In the genomic region with DNA sequence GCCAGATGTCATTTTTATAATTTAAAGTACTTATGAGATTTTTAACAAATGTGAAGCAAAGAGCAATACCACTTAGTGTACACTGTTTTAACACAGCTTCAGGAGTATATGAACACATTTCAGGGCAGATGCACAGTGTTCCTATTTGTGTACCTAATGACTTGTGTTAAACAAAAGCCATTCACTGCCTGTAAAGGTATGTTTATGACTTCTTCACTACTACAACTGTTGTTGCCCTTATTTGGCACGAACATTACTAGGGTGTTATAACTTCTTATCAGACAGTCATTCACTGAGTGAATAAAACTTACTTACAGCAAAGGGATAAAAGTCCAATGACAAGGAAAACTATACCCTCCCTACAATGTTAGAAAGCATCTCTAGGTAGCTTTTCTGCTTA, we compare ENCODE assay signal across 15 cellular contexts.
A peak's percentile ranks its signal among the peaks of the same experiment; 100 is the strongest.
DNase-seq lines count a peak whose midpoint lies in the region; ATAC-seq, FAIRE-seq and TF ChIP-seq lines count a peak whose summit lies in the region.
"Had no signal": no experiment of that assay in that cellular context is flagged by ENCODE, and none has a peak within 500 bp of the region (broad histone marks: within the 10 kb centered on the region; RNA-seq: fewer than 3 reads in every experiment).

No MANE protein-coding gene starts in this region.

- DNase-seq in HTR-8/SVneo (ENCODE audit: insufficient read length, low spot score) (no peak), glutamatergic neuron (no peak), pancreas (no peak), uterus (no peak)
- DNase-seq: Calu3; CD8-positive, alpha-beta T cell; DMS79 treated with DMSO at 0.1 percent for 48 hours; H9 had no signal

- H3K9me3 Mint-ChIP-seq in glutamatergic neuron (ENCODE audit: unreplicated experiment): peaks cover 9% of the 10 kb centered on the region
- H3K9me3 Mint-ChIP-seq: CD8-positive, alpha-beta T cell; H9 had no signal

- H3K27me3 ChIP-seq in pancreas (no peaks in the 10 kb centered on the region), uterus (no peaks in the 10 kb centered on the region)
- H3K27me3 ChIP-seq: BLaER1 treated with 17β-estradiol and CSF1 and Interleukin-3, amounts not matched to agents 10 nM and 100 nM had no signal

- peaks cover 59% of the 10 kb centered on the region for H3K4me1 Mint-ChIP-seq in glutamatergic neuron (ENCODE audit: low read depth, unreplicated experiment)
- H3K4me1 Mint-ChIP-seq: B cell had no signal

- H3K27ac Mint-ChIP-seq in glutamatergic neuron (ENCODE audit: unreplicated experiment): peak overlapping the region; percentile 89
- H3K27ac Mint-ChIP-seq: B cell; CD8-positive, alpha-beta T cell; H9 had no signal

- peaks cover 7% of the 10 kb centered on the region for H3K27me3 Mint-ChIP-seq in glutamatergic neuron (ENCODE audit: unreplicated experiment)
- H3K27me3 Mint-ChIP-seq: B cell had no signal

- H3K4me1 ChIP-seq in pancreas: peaks cover 0 to 12% (median 3%) of the 10 kb centered on the region in 3 donors
- H3K4me1 ChIP-seq in uterus: peaks cover 0 to 8% of the 10 kb centered on the region in 2 donors

- intact Hi-C loops in pancreas (cut with DNase I) (no loop called here), uterus (cut with DNase I; ENCODE audit: low total_unique reads) (no loop called here)

- WGBS in pancreas, 2 donors: 23 to 32% methylated on average over 1 of the region's 1 CpG

- no peak overlapping the region for H3K4me3 Mint-ChIP-seq in glutamatergic neuron (ENCODE audit: unreplicated experiment)
- H3K4me3 Mint-ChIP-seq: B cell; CD8-positive, alpha-beta T cell; H9 had no signal

- H3K36me3 ChIP-seq in pancreas (no peaks in the 10 kb centered on the region), uterus (no peaks in the 10 kb centered on the region)
- H3K36me3 ChIP-seq: BLaER1 treated with 17β-estradiol and CSF1 and Interleukin-3, amounts not matched to agents 10 nM and 100 nM had no signal

- peak; percentile 65 for FAIRE-seq in HTR-8/SVneo (lab: Jason Lieb, UNC)
- FAIRE-seq in pancreas (lab: Jason Lieb, UNC): peak; percentile 56
- FAIRE-seq: GM12878, GM18507, H1 had no signal

- TF ChIP-seq POLR2A in uterus (IDR thresholded peaks at IDR 0.05): no peak

- H3K36me3 Mint-ChIP-seq in glutamatergic neuron (ENCODE audit: unreplicated experiment): no peaks in the 10 kb centered on the region
- H3K36me3 Mint-ChIP-seq: CD8-positive, alpha-beta T cell had no signal

- ATAC-seq in pancreas: no peak
- no peak for ATAC-seq in GM18909 (IDR thresholded peaks at IDR 0.05; ENCODE audit: poor library complexity, unreplicated experiment)
- ATAC-seq in HG02588 (IDR thresholded peaks at IDR 0.05; ENCODE audit: unreplicated experiment): no peak
- ATAC-seq: CD8-positive, alpha-beta T cell had no signal

- H3K27ac ChIP-seq in pancreas (no peak overlapping the region), uterus (no peak overlapping the region)
- H3K27ac ChIP-seq: BLaER1 treated with 17β-estradiol and CSF1 and Interleukin-3, amounts not matched to agents 10 nM and 100 nM had no signal

- TF ChIP-seq CTCF in glutamatergic neuron (IDR thresholded peaks at IDR 0.05; ENCODE audit: partially characterized antibody, unreplicated experiment) (no peak), pancreas (IDR thresholded peaks at IDR 0.05) (no peak), uterus (IDR thresholded peaks at IDR 0.05) (no peak)

- H3K4me3 ChIP-seq in pancreas: no peak overlapping the region
- no peak overlapping the region for H3K4me3 ChIP-seq in uterus
- H3K4me3 ChIP-seq: BLaER1 treated with 17β-estradiol and CSF1 and Interleukin-3, amounts not matched to agents 10 nM and 100 nM; GM12878 had no signal

- H3K9me3 ChIP-seq in pancreas (no peaks in the 10 kb centered on the region), uterus (no peaks in the 10 kb centered on the region)
- H3K9me3 ChIP-seq: BLaER1 treated with 17β-estradiol and CSF1 and Interleukin-3, amounts not matched to agents 10 nM and 100 nM had no signal
